In genomic region chr3:129121016-129121791, GRCh38 we compare ENCODE assay signal across 1 cellular context.
TF ChIP-seq lines count a peak whose summit lies in the region.

No MANE protein-coding gene starts in this region.

TF ChIP-seq in HepG2, 621 proteins besides CTCF, POLR2A, EP300 and RAD21 (continued from another document and continues in another):
- TF ChIP-seq ZBTB44 (CRISPR knock-in tag; IDR thresholded peaks at IDR 0.05) (no peak), NFE2L1 (CRISPR knock-in tag; IDR thresholded peaks at IDR 0.05; ENCODE audit: borderline replicate concordance) (no peak), POLR2AphosphoS2 (IDR thresholded peaks at IDR 0.05; ENCODE audit: low read depth, low read length) (no peak), ZNF710 (CRISPR knock-in tag; IDR thresholded peaks at IDR 0.05; ENCODE audit: borderline replicate concordance) (no peak; the same call in 1 of the 2 replicates), SRF (IDR thresholded peaks at IDR 0.05; ENCODE audit: low read depth, low read length) (no peak), GPN1 (CRISPR knock-in tag; IDR thresholded peaks at IDR 0.05; ENCODE audit: borderline replicate concordance) (0 out of 2 replicates have a peak, but pooled peaks have one; percentile 54), ZNF709 (CRISPR knock-in tag; IDR thresholded peaks at IDR 0.05) (no peak; the same call in 1 of the 2 replicates), AGO2 (optimal IDR thresholded peaks at IDR 0.05; ENCODE audit: low read depth, low read length) (peak; percentile 85), ZNF468 (CRISPR knock-in tag; IDR thresholded peaks at IDR 0.05) (no peak), ZSCAN31 (CRISPR knock-in tag; IDR thresholded peaks at IDR 0.05; ENCODE audit: low read depth) (no peak), ZNF773 (CRISPR knock-in tag; IDR thresholded peaks at IDR 0.05; ENCODE audit: borderline replicate concordance) (0 out of 2 replicates have a peak, but pooled peaks have one; percentile 44), ZBTB42 (CRISPR knock-in tag; IDR thresholded peaks at IDR 0.05) (no peak), ZEB1 (IDR thresholded peaks at IDR 0.05; ENCODE audit: insufficient replicate concordance, low read depth) (peak; percentile 26), TMF1 (CRISPR knock-in tag; IDR thresholded peaks at IDR 0.05; ENCODE audit: low read depth) (0 out of 2 replicates have a peak, but pooled peaks have one; percentile 4), ZNF501 (CRISPR knock-in tag; IDR thresholded peaks at IDR 0.05) (0 out of 2 replicates have a peak, but pooled peaks have one; percentile 5), ZNF460 (CRISPR knock-in tag; IDR thresholded peaks at IDR 0.05; ENCODE audit: borderline replicate concordance) (no peak), PHF8 (CRISPR knock-in tag; IDR thresholded peaks at IDR 0.05) (peak; percentile 64), ZNF34 (CRISPR knock-in tag; IDR thresholded peaks at IDR 0.05; ENCODE audit: borderline replicate concordance) (no peak), RCOR2 (CRISPR knock-in tag; IDR thresholded peaks at IDR 0.05) (no peak), ZNF275 (CRISPR knock-in tag; IDR thresholded peaks at IDR 0.05; ENCODE audit: borderline replicate concordance) (no peak), ZNF614 (CRISPR knock-in tag; IDR thresholded peaks at IDR 0.05; ENCODE audit: borderline replicate concordance) (no peak), RBM22 (optimal IDR thresholded peaks at IDR 0.05; ENCODE audit: low read length) (no peak), ZNF800 (CRISPR knock-in tag; IDR thresholded peaks at IDR 0.05) (no peak), ZNF143 (CRISPR knock-in tag; IDR thresholded peaks at IDR 0.05) (peak; percentile 22; the same call in 1 of the 2 replicates), ZKSCAN5 (CRISPR knock-in tag; IDR thresholded peaks at IDR 0.05) (no peak), UBTF (CRISPR knock-in tag; IDR thresholded peaks at IDR 0.05) (peak; percentile 82; the same call in 1 of the 2 replicates), ASH2L (IDR thresholded peaks at IDR 0.05; ENCODE audit: insufficient read length, low read depth, low read length) (no peak), ZBTB38 (CRISPR knock-in tag; IDR thresholded peaks at IDR 0.05) (no peak), HNRNPH1 (optimal IDR thresholded peaks at IDR 0.05; ENCODE audit: low read depth, low read length) (no peak), HDAC1 (CRISPR knock-in tag; IDR thresholded peaks at IDR 0.05) (peak; percentile 35; the same call in 1 of the 2 replicates), ZNF205 (CRISPR knock-in tag; IDR thresholded peaks at IDR 0.05) (no peak), SOX5 (CRISPR knock-in tag; IDR thresholded peaks at IDR 0.05; ENCODE audit: borderline replicate concordance) (no peak), NR2F2 (IDR thresholded peaks at IDR 0.05; ENCODE audit: borderline replicate concordance, low read depth) (no peak), ZBTB2 (CRISPR knock-in tag; IDR thresholded peaks at IDR 0.05; ENCODE audit: low read depth) (peak; percentile 92), SNAPC2 (CRISPR knock-in tag; IDR thresholded peaks at IDR 0.05) (no peak), GLI4 (CRISPR knock-in tag; IDR thresholded peaks at IDR 0.05; ENCODE audit: borderline replicate concordance) (no peak), PREB (CRISPR knock-in tag; IDR thresholded peaks at IDR 0.05) (no peak)
- TF ChIP-seq, protein P1, sequence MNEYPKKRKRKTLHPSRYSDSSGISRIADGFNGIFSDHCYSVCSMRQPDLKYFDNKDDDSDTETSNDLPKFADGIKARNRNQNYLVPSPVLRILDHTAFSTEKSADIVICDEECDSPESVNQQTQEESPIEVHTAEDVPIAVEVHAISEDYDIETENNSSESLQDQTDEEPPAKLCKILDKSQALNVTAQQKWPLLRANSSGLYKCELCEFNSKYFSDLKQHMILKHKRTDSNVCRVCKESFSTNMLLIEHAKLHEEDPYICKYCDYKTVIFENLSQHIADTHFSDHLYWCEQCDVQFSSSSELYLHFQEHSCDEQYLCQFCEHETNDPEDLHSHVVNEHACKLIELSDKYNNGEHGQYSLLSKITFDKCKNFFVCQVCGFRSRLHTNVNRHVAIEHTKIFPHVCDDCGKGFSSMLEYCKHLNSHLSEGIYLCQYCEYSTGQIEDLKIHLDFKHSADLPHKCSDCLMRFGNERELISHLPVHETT (CRISPR knock-in tag; conservative IDR thresholded peaks at IDR 0.05), result peak; percentile 90; the same call in 1 of the 2 replicates
- TF ChIP-seq, protein P2, sequence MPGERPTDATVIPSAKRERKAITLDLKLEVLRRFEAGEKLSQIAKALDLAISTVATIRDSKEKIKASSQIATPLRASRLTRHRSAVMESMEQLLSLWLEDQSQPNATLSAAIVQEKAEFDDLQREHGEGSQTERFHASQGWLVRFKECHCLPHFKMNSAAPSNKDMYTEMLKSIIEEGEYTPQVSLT (CRISPR knock-in tag; IDR thresholded peaks at IDR 0.05; ENCODE audit: borderline replicate concordance, low read depth), result no peak
- TF ChIP-seq, protein P3, sequence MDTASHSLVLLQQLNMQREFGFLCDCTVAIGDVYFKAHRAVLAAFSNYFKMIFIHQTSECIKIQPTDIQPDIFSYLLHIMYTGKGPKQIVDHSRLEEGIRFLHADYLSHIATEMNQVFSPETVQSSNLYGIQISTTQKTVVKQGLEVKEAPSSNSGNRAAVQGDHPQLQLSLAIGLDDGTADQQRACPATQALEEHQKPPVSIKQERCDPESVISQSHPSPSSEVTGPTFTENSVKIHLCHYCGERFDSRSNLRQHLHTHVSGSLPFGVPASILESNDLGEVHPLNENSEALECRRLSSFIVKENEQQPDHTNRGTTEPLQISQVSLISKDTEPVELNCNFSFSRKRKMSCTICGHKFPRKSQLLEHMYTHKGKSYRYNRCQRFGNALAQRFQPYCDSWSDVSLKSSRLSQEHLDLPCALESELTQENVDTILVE (CRISPR knock-in tag; IDR thresholded peaks at IDR 0.05), result peak; percentile 70; the same call in 1 of the 2 replicates
- TF ChIP-seq, protein P4, sequence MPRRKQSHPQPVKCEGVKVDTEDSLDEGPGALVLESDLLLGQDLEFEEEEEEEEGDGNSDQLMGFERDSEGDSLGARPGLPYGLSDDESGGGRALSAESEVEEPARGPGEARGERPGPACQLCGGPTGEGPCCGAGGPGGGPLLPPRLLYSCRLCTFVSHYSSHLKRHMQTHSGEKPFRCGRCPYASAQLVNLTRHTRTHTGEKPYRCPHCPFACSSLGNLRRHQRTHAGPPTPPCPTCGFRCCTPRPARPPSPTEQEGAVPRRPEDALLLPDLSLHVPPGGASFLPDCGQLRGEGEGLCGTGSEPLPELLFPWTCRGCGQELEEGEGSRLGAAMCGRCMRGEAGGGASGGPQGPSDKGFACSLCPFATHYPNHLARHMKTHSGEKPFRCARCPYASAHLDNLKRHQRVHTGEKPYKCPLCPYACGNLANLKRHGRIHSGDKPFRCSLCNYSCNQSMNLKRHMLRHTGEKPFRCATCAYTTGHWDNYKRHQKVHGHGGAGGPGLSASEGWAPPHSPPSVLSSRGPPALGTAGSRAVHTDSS (CRISPR knock-in tag; conservative IDR thresholded peaks at IDR 0.05), result no peak
- TF ChIP-seq, protein P5, sequence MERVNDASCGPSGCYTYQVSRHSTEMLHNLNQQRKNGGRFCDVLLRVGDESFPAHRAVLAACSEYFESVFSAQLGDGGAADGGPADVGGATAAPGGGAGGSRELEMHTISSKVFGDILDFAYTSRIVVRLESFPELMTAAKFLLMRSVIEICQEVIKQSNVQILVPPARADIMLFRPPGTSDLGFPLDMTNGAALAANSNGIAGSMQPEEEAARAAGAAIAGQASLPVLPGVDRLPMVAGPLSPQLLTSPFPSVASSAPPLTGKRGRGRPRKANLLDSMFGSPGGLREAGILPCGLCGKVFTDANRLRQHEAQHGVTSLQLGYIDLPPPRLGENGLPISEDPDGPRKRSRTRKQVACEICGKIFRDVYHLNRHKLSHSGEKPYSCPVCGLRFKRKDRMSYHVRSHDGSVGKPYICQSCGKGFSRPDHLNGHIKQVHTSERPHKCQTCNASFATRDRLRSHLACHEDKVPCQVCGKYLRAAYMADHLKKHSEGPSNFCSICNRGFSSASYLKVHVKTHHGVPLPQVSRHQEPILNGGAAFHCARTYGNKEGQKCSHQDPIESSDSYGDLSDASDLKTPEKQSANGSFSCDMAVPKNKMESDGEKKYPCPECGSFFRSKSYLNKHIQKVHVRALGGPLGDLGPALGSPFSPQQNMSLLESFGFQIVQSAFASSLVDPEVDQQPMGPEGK (CRISPR knock-in tag; IDR thresholded peaks at IDR 0.05), result peak; percentile 39; the same call in 1 of the 2 replicates
